ENCODE assay signal across 13 cellular contexts in the genomic region with DNA sequence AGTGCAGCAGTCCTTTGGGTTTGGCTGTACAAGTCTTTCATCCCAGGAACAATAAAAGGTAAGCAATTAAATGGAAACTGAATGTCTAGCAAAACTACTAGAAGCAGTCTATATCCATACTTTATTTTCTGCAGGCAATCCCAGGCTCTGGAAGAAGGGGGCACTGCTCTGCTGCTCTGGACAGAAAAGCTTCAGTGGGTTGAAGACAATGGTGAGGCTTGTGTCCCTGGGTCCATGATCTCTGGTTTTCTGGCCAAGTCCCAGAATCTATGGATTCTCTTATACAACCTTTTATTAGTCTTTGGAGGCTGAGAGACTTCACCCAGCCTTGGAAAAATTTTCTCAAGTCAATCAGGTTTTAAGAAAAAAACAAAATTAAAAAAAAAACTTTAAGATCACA. TPM values are rescaled to one million over a fixed set of nuclear protein-coding genes. Genes with fewer than 3 reads are reported as not detected.
A peak's percentile ranks its signal among the peaks of the same experiment; 100 is the strongest.
DNase-seq lines count a peak whose midpoint lies in the region; ATAC-seq, FAIRE-seq and TF ChIP-seq lines count a peak whose summit lies in the region.
"Had no signal": no experiment of that assay in that cellular context is flagged by ENCODE, and none has a peak within 500 bp of the region (broad histone marks: within the 10 kb centered on the region; RNA-seq: fewer than 3 reads in every experiment).

No MANE protein-coding gene starts in this region.

- peak; percentile 43; the same call in 1 of the 2 replicates for TF ChIP-seq RAD21 in GM12878 (IDR thresholded peaks at IDR 0.05; ENCODE audit: insufficient read depth, low read depth, low read length)

- no peak overlapping the region for H3K4me2 ChIP-seq in GM12878 (ENCODE audit: control insufficient read depth, insufficient read depth)

- in situ Hi-C loops in GM12878 (cut with MboI): no loop called here

- no peaks in the 10 kb centered on the region for H4K20me1 ChIP-seq in GM12878 (ENCODE audit: control insufficient read depth, insufficient read depth)

- H3K27me3 Mint-ChIP-seq in activated naive CD4-positive, alpha-beta T cell treated with anti-CD3 and anti-CD28 coated beads for 36 hours (ENCODE audit: low read depth): no peaks in the 10 kb centered on the region
- H3K27me3 Mint-ChIP-seq: activated naive CD8-positive, alpha-beta T cell; B cell; naive thymus-derived CD8-positive, alpha-beta T cell had no signal

- CTCF ChIA-PET in activated naive CD4-positive, alpha-beta T cell treated with anti-CD3 and anti-CD28 coated beads for 36 hours (lab: Charles Lee): interaction anchor here (1.8 kb wide), 1 partner anchor 18 kb away, joined by 5 read pairs; no protein-coding TSS in a partner anchor
- CTCF ChIA-PET in GM12878 (lab: Yijun Ruan, JAX): interaction anchor here (0.6 to 1.4 kb wide), 2 partner anchors 36 to 82 kb away, joined by 3 read pairs; no protein-coding TSS in a partner anchor

- no peak for TF ChIP-seq POLR2A in GM12878 (IDR thresholded peaks at IDR 0.05; ENCODE audit: low read depth, low read length)
- no peak for TF ChIP-seq POLR2A in gastroesophageal sphincter (IDR thresholded peaks at IDR 0.05)

- SMC1A ChIA-PET in GM12878 (lab: Charles Lee; ENCODE audit: uncharacterized antibody, unreplicated experiment): interaction anchor here (1.0 kb wide), 1 partner anchor 36 kb away, joined by 4 read pairs; no protein-coding TSS in a partner anchor

- H3K9me3 Mint-ChIP-seq in activated naive CD4-positive, alpha-beta T cell treated with anti-CD3 and anti-CD28 coated beads for 36 hours: no peaks in the 10 kb centered on the region
- H3K9me3 Mint-ChIP-seq: naive thymus-derived CD8-positive, alpha-beta T cell had no signal

- intact Hi-C loops in activated naive CD4-positive, alpha-beta T cell treated with anti-CD3 and anti-CD28 coated beads for 36 hours (cut with micrococcal nuclease): loop anchor here (1.0 kb wide), 1 partner anchor 36 kb away; no protein-coding TSS in a partner anchor
- intact Hi-C loops in GM12878 (cut with micrococcal nuclease; ENCODE audit: unreplicated experiment) (no loop called here), head of caudate nucleus (cut with DNase I) (loop anchor here (5.0 kb wide), 1 partner anchor 37 kb away; the partner anchor contains the start of gene SCAP)

- H3K9me3 ChIP-seq in GM12878 (replicated peaks; ENCODE audit: control insufficient read depth, insufficient read depth, low read length) (no peaks in the 10 kb centered on the region), gastroesophageal sphincter (no peaks in the 10 kb centered on the region)
- H3K9me3 ChIP-seq: MG63 had no signal

- H2AFZ ChIP-seq in GM12878 (ENCODE audit: control insufficient read depth, low read depth, low read length): no peak overlapping the region

- ATAC-seq in GM12878: peak; percentile 42; the same call in 1 of the 3 replicates
- ATAC-seq in gastroesophageal sphincter: no peak
- ATAC-seq: naive thymus-derived CD8-positive, alpha-beta T cell had no signal

- peaks cover 8% of the 10 kb centered on the region for H3K4me1 Mint-ChIP-seq in activated naive CD4-positive, alpha-beta T cell treated with anti-CD3 and anti-CD28 coated beads for 36 hours (ENCODE audit: low read depth)
- H3K4me1 Mint-ChIP-seq: B cell had no signal

- DNase-seq in activated naive CD4-positive, alpha-beta T cell treated with anti-CD3 and anti-CD28 coated beads for 36 hours: no peak
- DNase-seq in activated naive CD4-positive, alpha-beta T cell (lab: John Stamatoyannopoulos, UW): no peak
- no peak for DNase-seq in GM12878 (ENCODE audit: low read depth, low spot score)
- DNase-seq in head of caudate nucleus: peak in 33 of 42 donors; percentile 25 to 82 (median 59)
- DNase-seq in stimulated activated CD8-positive, alpha-beta memory T cell treated with anti-CD3 and anti-CD28 coated beads, Interleukin-4, amount 100 ng/mL, for 48 hours: no peak
- DNase-seq in SW 1271 (lab: John Stamatoyannopoulos, UW): no peak
- DNase-seq: activated CD4-positive, CD25-positive, alpha-beta regulatory T cell treated with anti-CD3 and anti-CD28 coated beads, Interleukin-2, amount 50 U/mL, for 72 hours; MG63; naive thymus-derived CD8-positive, alpha-beta T cell had no signal

- H3K4me3 Mint-ChIP-seq in activated naive CD4-positive, alpha-beta T cell treated with anti-CD3 and anti-CD28 coated beads for 36 hours: no peak overlapping the region
- H3K4me3 Mint-ChIP-seq: activated naive CD8-positive, alpha-beta T cell; B cell; naive thymus-derived CD8-positive, alpha-beta T cell had no signal

- H3K9ac ChIP-seq in GM12878 (ENCODE audit: control insufficient read depth, insufficient read depth, low read length): no peak overlapping the region

- H3K27ac ChIP-seq in GM12878 (ENCODE audit: control insufficient read depth, insufficient read depth): no peak overlapping the region
- peak overlapping the region; percentile 45 for H3K27ac ChIP-seq in temporal lobe (ENCODE audit: low read depth, low read length)
- no peak overlapping the region for H3K27ac ChIP-seq in gastroesophageal sphincter

- peak overlapping the region; percentile 3 for H3K27ac Mint-ChIP-seq in activated naive CD4-positive, alpha-beta T cell treated with anti-CD3 and anti-CD28 coated beads for 36 hours
- H3K27ac Mint-ChIP-seq: activated naive CD8-positive, alpha-beta T cell; B cell had no signal

- TF ChIP-seq CTCF in GM12878 (IDR thresholded peaks at IDR 0.05 in 2 of 3, conservative IDR thresholded peaks at IDR 0.05 in 1 of 3; ENCODE audit: control insufficient read depth in 2 of 3, extremely low read depth in 1 of 3, insufficient read depth in 1 of 3, low read depth in 3 of 3, low read length in 3 of 3): peak in 1 of 3 experiments; percentile 32; a peak in 2 of 6 replicates
- peak in 1 of 4 experiments; percentile 27 for TF ChIP-seq CTCF in gastroesophageal sphincter (IDR thresholded peaks at IDR 0.05)

- FAIRE-seq in GM12878 (lab: Jason Lieb, UNC): no peak

- H3K36me3 ChIP-seq in GM12878 (ENCODE audit: control insufficient read depth in 2 of 2, insufficient read depth in 2 of 2, low read length in 1 of 2) (peaks cover 10 to 14% of the 10 kb centered on the region in 2 experiments), gastroesophageal sphincter (peaks cover 0 to 44% of the 10 kb centered on the region in 2 donors)

- BruUV-seq in GM12878 (replicated peaks; lab: Mats Ljungman, UMichigan): no TSS peak

- H3K4me1 ChIP-seq in GM12878 (ENCODE audit: control insufficient read depth, insufficient read depth, low read length) (peaks cover 6% of the 10 kb centered on the region; the same call in 1 of the 2 replicates), gastroesophageal sphincter (peaks cover 0 to 29% (median 13%) of the 10 kb centered on the region in 3 donors)

- TF ChIP-seq EP300 in GM12878 (IDR thresholded peaks at IDR 0.05; ENCODE audit: borderline replicate concordance in 1 of 2, control insufficient read depth in 1 of 2, low read depth in 2 of 2, low read length in 2 of 2) (no peak), gastroesophageal sphincter (IDR thresholded peaks at IDR 0.05) (no peak)

- H3K27me3 ChIP-seq in GM12878 (replicated peaks in 1 of 2; ENCODE audit: control insufficient read depth in 2 of 2, insufficient read depth in 2 of 2, low read length in 1 of 2): no peaks in the 10 kb centered on the region
- H3K27me3 ChIP-seq in gastroesophageal sphincter: no peaks in the 10 kb centered on the region
- H3K27me3 ChIP-seq: MG63 had no signal

- POLR2A ChIA-PET in GM12878 (lab: Charles Lee): interaction anchor here (1.0 kb wide), 1 partner anchor 30 kb away, joined by 3 read pairs; no protein-coding TSS in a partner anchor

- no peak overlapping the region for H3K4me3 ChIP-seq in GM12878
- H3K4me3 ChIP-seq in gastroesophageal sphincter: no peak overlapping the region
- H3K4me3 ChIP-seq: MG63 had no signal

- RAD21 ChIA-PET in GM12878 (lab: Charles Lee; ENCODE audit: unreplicated experiment): no interaction called here

- H3K79me2 ChIP-seq in GM12878 (ENCODE audit: control insufficient read depth, insufficient read depth, low read length): peaks cover 2% of the 10 kb centered on the region; the same call in 1 of the 2 replicates

- H3K36me3 Mint-ChIP-seq in activated naive CD4-positive, alpha-beta T cell treated with anti-CD3 and anti-CD28 coated beads for 36 hours (ENCODE audit: low read depth): peaks cover 18% of the 10 kb centered on the region

RNA-seq across cellular contexts. Expression of gene SCAP, which starts 35.6 kb away (rescaled TPM):
- total RNA-seq in activated naive CD4-positive, alpha-beta T cell treated with anti-CD3 and anti-CD28 coated beads for 36 hours: 10 to 100 TPM; 31.6 to 34.7 TPM
- total RNA-seq in GM12878 (2013; cell fraction: nucleolus; rRNA removed): 122 and 123 TPM in 2 replicates
- total RNA-seq in GM12878 (2014; rRNA removed): 42.3 and 53.0 TPM in 2 replicates
- total RNA-seq in GM12878 (2014; rRNA removed; fragmentation: Illumina TruSeq; extraction: Trizol): 18.1 and 21.0 TPM in 2 replicates
- 56.1 and 64.1 TPM in 2 replicates for total RNA-seq in GM12878 (2021)
- polyA plus RNA-seq in GM12878 (2011; ENCODE audit: low read depth): 10.9 TPM
- polyA plus RNA-seq in GM12878 (2011; rRNA removed): 11.4 and 21.2 TPM in 2 replicates
- 22.8 and 24.6 TPM in 2 replicates for polyA plus RNA-seq in GM12878 (2011; cell fraction: cytosol; rRNA removed)
- polyA plus RNA-seq in GM12878 (2011; cell fraction: nucleus; rRNA removed): 78.9 and 103 TPM in 2 replicates
- polyA plus RNA-seq in GM12878 (2012): 27.1 and 31.2 TPM in 2 replicates
- polyA plus RNA-seq in GM12878 (2014; fragmentation: Illumina TruSeq; extraction: Trizol): 22.2 and 24.6 TPM in 2 replicates
- 1 to 10 TPM; 1.5 to 4.3 TPM for polyA plus RNA-seq in GM12878 (2014; fragmentation: Nextera tagmentation; extraction: Ambion mirVana)
- 33.5 TPM in 2 replicates for polyA plus RNA-seq in GM12878 (2014; rRNA removed)
- 10 to 100 TPM; 35.2 to 38.4 TPM for polyA plus RNA-seq in GM12878 (2016; fragmentation: Nextera tagmentation; extraction: Ambion mirVana)
- 61.8 and 73.4 TPM in 2 replicates for polyA minus RNA-seq in GM12878 (2011; rRNA and poly(A)+ RNA removed)
- 28.6 and 35.1 TPM in 2 replicates for polyA minus RNA-seq in GM12878 (2011; cell fraction: cytosol; rRNA and poly(A)+ RNA removed)
- polyA minus RNA-seq in GM12878 (2011; cell fraction: nucleus; rRNA and poly(A)+ RNA removed): 30.3 and 49.4 TPM in 2 replicates
- 45.7 TPM for total RNA-seq in temporal lobe
- total RNA-seq in gastroesophageal sphincter: 10 to 100 TPM; 58.8 to 93.5 (median 71.5) TPM

RNA-seq across cellular contexts. Expression of gene PTPN23, which starts 59.3 kb away (rescaled TPM):
- total RNA-seq in activated naive CD4-positive, alpha-beta T cell treated with anti-CD3 and anti-CD28 coated beads for 36 hours: 10 to 100 TPM; 18.7 to 21.6 TPM
- total RNA-seq in GM12878 (2013; cell fraction: nucleolus; rRNA removed): 22.8 and 24.2 TPM in 2 replicates
- total RNA-seq in GM12878 (2014; rRNA removed): 4.1 and 4.4 TPM in 2 replicates
- total RNA-seq in GM12878 (2014; rRNA removed; fragmentation: Illumina TruSeq; extraction: Trizol): 3.7 and 4.2 TPM in 2 replicates
- 25.4 and 28.6 TPM in 2 replicates for total RNA-seq in GM12878 (2021)
- polyA plus RNA-seq in GM12878 (2011; ENCODE audit: low read depth): 7.1 TPM
- polyA plus RNA-seq in GM12878 (2011; rRNA removed): 0.46 and 0.92 TPM in 2 replicates
- 1.1 and 1.2 TPM in 2 replicates for polyA plus RNA-seq in GM12878 (2011; cell fraction: cytosol; rRNA removed)
- 14.9 and 23.1 TPM in 2 replicates for polyA plus RNA-seq in GM12878 (2011; cell fraction: nucleus; rRNA removed)
- polyA plus RNA-seq in GM12878 (2012): 18.7 and 19.9 TPM in 2 replicates
- 2.0 and 4.8 TPM in 2 replicates for polyA plus RNA-seq in GM12878 (2014; fragmentation: Illumina TruSeq; extraction: Trizol)
- polyA plus RNA-seq in GM12878 (2014; fragmentation: Nextera tagmentation; extraction: Ambion mirVana): under 1 TPM; 0.44 to 0.68 TPM
- 6.9 and 11.9 TPM in 2 replicates for polyA plus RNA-seq in GM12878 (2014; rRNA removed)
- polyA plus RNA-seq in GM12878 (2016; fragmentation: Nextera tagmentation; extraction: Ambion mirVana): 10 to 100 TPM in 1 of 2 experiments, 1 to 10 TPM in 1; 9.8 to 10.5 TPM
- 3.5 and 9.7 TPM in 2 replicates for polyA minus RNA-seq in GM12878 (2011; rRNA and poly(A)+ RNA removed)
- polyA minus RNA-seq in GM12878 (2011; cell fraction: cytosol; rRNA and poly(A)+ RNA removed): 5.1 and 5.3 TPM in 2 replicates
- 12.0 and 20.6 TPM in 2 replicates for polyA minus RNA-seq in GM12878 (2011; cell fraction: nucleus; rRNA and poly(A)+ RNA removed)
- total RNA-seq in temporal lobe: 15.0 TPM
- total RNA-seq in gastroesophageal sphincter: 10 to 100 TPM in 3 of 4 donors, 1 to 10 TPM in 1; 9.1 to 34.2 (median 19.5) TPM

Comparison
In these comparisons a context has a peak if more than half of its experiments do, and no peak if none do; other contexts are left out.
1. DNase-seq: peak in head of caudate nucleus (33 of 42); none in activated naive CD4-positive, alpha-beta T cell treated with anti-CD3 and anti-CD28 coated beads for 36 hours (single experiment), activated naive CD4-positive, alpha-beta T cell (0 of 4), GM12878 (single experiment), stimulated activated CD8-positive, alpha-beta memory T cell treated with anti-CD3 and anti-CD28 coated beads, Interleukin-4, amount 100 ng/mL, for 48 hours (single experiment) and SW 1271 (0 of 2).